In the genomic region with DNA sequence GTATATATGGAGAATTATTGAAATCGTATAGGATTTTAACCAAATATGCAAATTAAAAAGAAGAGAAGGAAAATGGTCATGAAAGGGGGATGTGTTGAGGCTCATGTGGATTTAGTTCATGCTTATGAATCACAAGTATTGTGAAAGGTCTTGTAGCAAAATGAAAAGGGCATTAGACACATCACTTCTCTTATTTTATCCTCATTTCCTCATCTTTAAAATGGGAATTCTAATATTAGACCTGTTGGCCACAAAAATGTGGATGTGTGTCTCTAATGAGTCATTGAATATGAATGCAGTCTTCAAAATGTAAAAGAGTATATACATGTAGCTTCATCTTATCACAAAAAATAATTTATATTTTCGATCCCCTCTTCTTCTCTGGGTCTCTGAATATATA, we compare ENCODE assay signal across 16 cellular contexts. TPM values are rescaled to one million over a fixed set of nuclear protein-coding genes. Genes with fewer than 3 reads are reported as not detected.
A peak's percentile ranks its signal among the peaks of the same experiment; 100 is the strongest.
DNase-seq lines count a peak whose midpoint lies in the region; ATAC-seq and TF ChIP-seq lines count a peak whose summit lies in the region.
"Had no signal": no experiment of that assay in that cellular context is flagged by ENCODE, and none has a peak within 500 bp of the region (broad histone marks: within the 10 kb centered on the region; RNA-seq: fewer than 3 reads in every experiment).

No MANE protein-coding gene starts in this region.

- no peak for TF ChIP-seq POLR2A in stomach (IDR thresholded peaks at IDR 0.05)

- TF ChIP-seq CTCF in HFFc6 (IDR thresholded peaks at IDR 0.05) (no peak), fibroblast of lung (conservative IDR thresholded peaks at IDR 0.05 in 1 of 2, IDR thresholded peaks at IDR 0.05 in 1 of 2; ENCODE audit: low read depth in 1 of 2, low read length in 2 of 2) (no peak), smooth muscle cell (IDR thresholded peaks at IDR 0.05; ENCODE audit: borderline replicate concordance, insufficient read depth, poor library complexity, severe bottlenecking) (no peak), stomach (IDR thresholded peaks at IDR 0.05) (no peak)

- peaks cover 2% of the 10 kb centered on the region for H3K4me1 ChIP-seq in fibroblast of lung (ENCODE audit: control insufficient read depth, extremely low read depth, insufficient read depth, low read length)
- peaks cover 21% of the 10 kb centered on the region for H3K4me1 ChIP-seq in smooth muscle cell (ENCODE audit: low read depth)
- peaks cover 0 to 10% (median 3%) of the 10 kb centered on the region in 4 donors for H3K4me1 ChIP-seq in stomach

- no peaks in the 10 kb centered on the region for H3K27me3 ChIP-seq in fibroblast of lung (ENCODE audit: control insufficient read depth, insufficient read depth, low read length)
- no peaks in the 10 kb centered on the region for H3K27me3 ChIP-seq in smooth muscle cell (ENCODE audit: low read depth)
- H3K27me3 ChIP-seq in stomach, result peaks cover 0 to 14% (median 9%) of the 10 kb centered on the region in 3 donors

- H3K4me3 ChIP-seq in fibroblast of lung (replicated peaks in 1 of 4; ENCODE audit: control extremely low read depth in 1 of 4, insufficient read depth in 1 of 4, low read depth in 3 of 4, low read length in 4 of 4) (no peak overlapping the region), smooth muscle cell (no peak overlapping the region), stomach (no peak overlapping the region)

- peaks cover 88% of the 10 kb centered on the region for H3K4me1 Mint-ChIP-seq in HFFc6 (ENCODE audit: low read depth)
- H3K4me1 Mint-ChIP-seq in activated CD4-positive, alpha-beta T cell treated with anti-CD3 and anti-CD28 coated beads, Interleukin-2, amount 10 ng/mL, durations not matched to agents 7 days and 5 days, result peaks cover 8% of the 10 kb centered on the region

- peak overlapping the region; percentile 65 for H3K4me3 Mint-ChIP-seq in HFFc6
- no peak overlapping the region for H3K4me3 Mint-ChIP-seq in activated CD4-positive, alpha-beta T cell treated with anti-CD3 and anti-CD28 coated beads, Interleukin-2, amount 10 ng/mL, durations not matched to agents 7 days and 5 days
- H3K4me3 Mint-ChIP-seq: activated naive CD4-positive, alpha-beta T cell treated with anti-CD3 and anti-CD28 coated beads, Interleukin-2, amount 50 U/mL, for 24 hours had no signal

- no peaks in the 10 kb centered on the region for H3K36me3 ChIP-seq in fibroblast of lung (ENCODE audit: control insufficient read depth, insufficient read depth, low read length)
- no peaks in the 10 kb centered on the region for H3K36me3 ChIP-seq in smooth muscle cell (ENCODE audit: low read depth)
- H3K36me3 ChIP-seq in stomach, result no peaks in the 10 kb centered on the region

- H3K4me2 ChIP-seq in fibroblast of lung (ENCODE audit: extremely low read depth, insufficient read depth, low read length) (no peak overlapping the region), smooth muscle cell (peak overlapping the region; percentile 12)

- CTCF ChIA-PET in activated CD4-positive, alpha-beta T cell treated with anti-CD3 and anti-CD28 coated beads, Interleukin-2, amount 10 ng/mL, durations not matched to agents 7 days and 5 days (lab: Charles Lee), result no interaction called here

- H3K27ac Mint-ChIP-seq in HFFc6, result peak overlapping the region; percentile 71
- H3K27ac Mint-ChIP-seq in activated CD4-positive, alpha-beta T cell treated with anti-CD3 and anti-CD28 coated beads, Interleukin-2, amount 10 ng/mL, durations not matched to agents 7 days and 5 days, result no peak overlapping the region
- no peak overlapping the region for H3K27ac Mint-ChIP-seq in activated naive CD4-positive, alpha-beta T cell treated with anti-CD3 and anti-CD28 coated beads, Interleukin-2, amount 50 U/mL, for 72 hours
- H3K27ac Mint-ChIP-seq: activated naive CD4-positive, alpha-beta T cell treated with anti-CD3 and anti-CD28 coated beads, Interleukin-2, amount 50 U/mL, for 24 hours had no signal

- H3K36me3 Mint-ChIP-seq in HFFc6 (ENCODE audit: low read depth), result peaks cover 4% of the 10 kb centered on the region; the same call in 1 of the 2 replicates
- no peaks in the 10 kb centered on the region for H3K36me3 Mint-ChIP-seq in activated CD4-positive, alpha-beta T cell treated with anti-CD3 and anti-CD28 coated beads, Interleukin-2, amount 10 ng/mL, durations not matched to agents 7 days and 5 days (ENCODE audit: low read depth)
- H3K36me3 Mint-ChIP-seq in activated naive CD4-positive, alpha-beta T cell treated with anti-CD3 and anti-CD28 coated beads, Interleukin-2, amount 50 U/mL, for 72 hours, result peaks cover 11 to 15% of the 10 kb centered on the region in 2 donors
- H3K36me3 Mint-ChIP-seq: activated naive CD4-positive, alpha-beta T cell treated with anti-CD3 and anti-CD28 coated beads, Interleukin-2, amount 50 U/mL, for 24 hours had no signal

- no peak overlapping the region for H2AFZ ChIP-seq in fibroblast of lung (ENCODE audit: low read length)
- H2AFZ ChIP-seq in smooth muscle cell (ENCODE audit: low read depth), result no peak overlapping the region

- intact Hi-C loops in stomach (cut with DNase I; ENCODE audit: low total_unique reads), result no loop called here

- H4K20me1 ChIP-seq in fibroblast of lung (ENCODE audit: control insufficient read depth, extremely low read depth, insufficient read depth, low read length) (no peaks in the 10 kb centered on the region), smooth muscle cell (ENCODE audit: low read depth) (no peaks in the 10 kb centered on the region)

- H3K27me3 Mint-ChIP-seq in HFFc6 (ENCODE audit: insufficient read depth), result no peaks in the 10 kb centered on the region
- peaks cover 52% of the 10 kb centered on the region for H3K27me3 Mint-ChIP-seq in activated CD4-positive, alpha-beta T cell treated with anti-CD3 and anti-CD28 coated beads, Interleukin-2, amount 10 ng/mL, durations not matched to agents 7 days and 5 days

- DNase-seq in HFFc6 (peak; percentile 73), RPMI7951 (ENCODE audit: low read depth) (peak; percentile 67), fibroblast of lung (ENCODE audit: low read depth in 2 of 2) (peak; percentile 47 to 66), smooth muscle cell (lab: John Stamatoyannopoulos, UW; ENCODE audit: unreplicated experiment) (no peak), stomach (no peak)
- no peak for DNase-seq in activated CD4-positive, alpha-beta T cell treated with anti-CD3 and anti-CD28 coated beads, Interleukin-2, amount 10 ng/mL, durations not matched to agents 7 days and 5 days
- no peak for DNase-seq in activated naive CD4-positive, alpha-beta T cell treated with anti-CD3 and anti-CD28 coated beads, Interleukin-2, amount 50 U/mL, for 72 hours (ENCODE audit: low spot score in 2 of 2)
- DNase-seq: activated CD8-positive, alpha-beta memory T cell treated with anti-CD3 and anti-CD28 coated beads, Interleukin-2, amount 50 U/mL, for 4 hours; COR-L47; erythroblast; mesendoderm; NCI-H1694; occipital lobe had no signal

- TF ChIP-seq EP300 in stomach (IDR thresholded peaks at IDR 0.05), result no peak

- no peaks in the 10 kb centered on the region for H3K79me2 ChIP-seq in fibroblast of lung (ENCODE audit: control insufficient read depth, insufficient read depth, low read length)
- H3K79me2 ChIP-seq in smooth muscle cell (ENCODE audit: low read depth), result no peaks in the 10 kb centered on the region

- H3K9me3 ChIP-seq in fibroblast of lung (ENCODE audit: control insufficient read depth, insufficient read depth, low read depth, low read length) (no peaks in the 10 kb centered on the region), smooth muscle cell (replicated peaks; ENCODE audit: low read depth) (no peaks in the 10 kb centered on the region), stomach (no peaks in the 10 kb centered on the region)

- no peak overlapping the region for H3K9ac ChIP-seq in fibroblast of lung (ENCODE audit: insufficient read depth, low read length)
- no peak overlapping the region for H3K9ac ChIP-seq in smooth muscle cell (ENCODE audit: low read depth)

- no peak for ATAC-seq in HG03280 (IDR thresholded peaks at IDR 0.05; ENCODE audit: unreplicated experiment)
- ATAC-seq in activated naive CD4-positive, alpha-beta T cell treated with anti-CD3 and anti-CD28 coated beads, Interleukin-2, amount 50 U/mL, for 72 hours, result no peak
- ATAC-seq: activated CD4-positive, CD25-positive, alpha-beta regulatory T cell treated with anti-CD3 and anti-CD28 coated beads, Interleukin-2, amount 50 U/mL, for 24 hours had no signal

- H3K9me3 Mint-ChIP-seq in HFFc6, result no peaks in the 10 kb centered on the region; the same call in 1 of the 2 replicates
- no peaks in the 10 kb centered on the region for H3K9me3 Mint-ChIP-seq in activated CD4-positive, alpha-beta T cell treated with anti-CD3 and anti-CD28 coated beads, Interleukin-2, amount 10 ng/mL, durations not matched to agents 7 days and 5 days
- H3K9me3 Mint-ChIP-seq in activated naive CD4-positive, alpha-beta T cell treated with anti-CD3 and anti-CD28 coated beads, Interleukin-2, amount 50 U/mL, for 72 hours, result peaks cover 0 to 4% of the 10 kb centered on the region in 2 donors
- H3K9me3 Mint-ChIP-seq: activated naive CD4-positive, alpha-beta T cell treated with anti-CD3 and anti-CD28 coated beads, Interleukin-2, amount 50 U/mL, for 24 hours had no signal

- H3K27ac ChIP-seq in fibroblast of lung (ENCODE audit: insufficient read depth, low read length) (no peak overlapping the region), smooth muscle cell (ENCODE audit: low read depth) (peak overlapping the region; percentile 94), stomach (no peak overlapping the region)

- H3F3A ChIP-seq in smooth muscle cell (ENCODE audit: low read depth), result peaks cover 23% of the 10 kb centered on the region

- POLR2A ChIA-PET in activated CD4-positive, alpha-beta T cell treated with anti-CD3 and anti-CD28 coated beads, Interleukin-2, amount 10 ng/mL, durations not matched to agents 7 days and 5 days (lab: Charles Lee), result no interaction called here

- WGBS in smooth muscle cell (ENCODE audit: low lambda C conversion rate), result 91% methylated on average over 2 of the region's 2 CpGs
- 80 to 90% (median 88%) methylated on average over 2 of the region's 2 CpGs for WGBS in stomach, 5 donors

RNA-seq across cellular contexts. Expression of a gene that starts 14.9 kb away (rescaled TPM):
- total RNA-seq in HFFc6 (2021; fragmentation: NEBNext Ultra II Directional; extraction: Animal tissue kit (Norgen Biotek cat#: 25700)), result 100 to 1,000 TPM; 307 to 420 (median 361) TPM
- total RNA-seq in RPMI7951 (2014; rRNA removed; shearing (Covaris generic)), result 89.3 and 104 TPM in 2 replicates
- total RNA-seq in fibroblast of lung, result 75.2 and 168 TPM in 2 replicates
- polyA plus RNA-seq in fibroblast of lung, result 158 and 188 TPM in 2 replicates
- polyA plus RNA-seq in fibroblast of lung (2012), result 94.7 and 100.0 TPM in 2 replicates
- 7.6 and 13.1 TPM in 2 replicates for polyA minus RNA-seq in fibroblast of lung (ENCODE audit: low replicate concordance)
- total RNA-seq in smooth muscle cell, result 314 and 372 TPM in 2 replicates
- 92.7 and 110 TPM in 2 replicates for polyA plus RNA-seq in smooth muscle cell
- total RNA-seq in activated CD4-positive, alpha-beta T cell treated with anti-CD3 and anti-CD28 coated beads, Interleukin-2, amount 10 ng/mL, durations not matched to agents 7 days and 5 days, result 1 to 10 TPM; 3.8 to 4.5 TPM
- 10 to 100 TPM; 17.4 to 18.8 TPM for total RNA-seq in activated naive CD4-positive, alpha-beta T cell treated with anti-CD3 and anti-CD28 coated beads, Interleukin-2, amount 50 U/mL, for 72 hours
- total RNA-seq in stomach, result 100 to 1,000 TPM in 1 of 5 donors, 10 to 100 TPM in 4; 50.4 to 121 (median 53.1) TPM
- 10 to 100 TPM; 11.3 to 25.5 (median 15.4) TPM for polyA plus RNA-seq in stomach

Comparison
In these comparisons a context has a peak if more than half of its experiments do, and no peak if none do; other contexts are left out.
1. DNase-seq: peak in HFFc6 (single experiment), RPMI7951 (single experiment) and fibroblast of lung (2 of 2); none in smooth muscle cell (single experiment), activated CD4-positive, alpha-beta T cell treated with anti-CD3 and anti-CD28 coated beads, Interleukin-2, amount 10 ng/mL, durations not matched to agents 7 days and 5 days (single experiment), activated naive CD4-positive, alpha-beta T cell treated with anti-CD3 and anti-CD28 coated beads, Interleukin-2, amount 50 U/mL, for 72 hours (0 of 2) and stomach (single experiment).